Comparison of ENCODE assay signal across 8 cellular contexts in the genomic region with DNA sequence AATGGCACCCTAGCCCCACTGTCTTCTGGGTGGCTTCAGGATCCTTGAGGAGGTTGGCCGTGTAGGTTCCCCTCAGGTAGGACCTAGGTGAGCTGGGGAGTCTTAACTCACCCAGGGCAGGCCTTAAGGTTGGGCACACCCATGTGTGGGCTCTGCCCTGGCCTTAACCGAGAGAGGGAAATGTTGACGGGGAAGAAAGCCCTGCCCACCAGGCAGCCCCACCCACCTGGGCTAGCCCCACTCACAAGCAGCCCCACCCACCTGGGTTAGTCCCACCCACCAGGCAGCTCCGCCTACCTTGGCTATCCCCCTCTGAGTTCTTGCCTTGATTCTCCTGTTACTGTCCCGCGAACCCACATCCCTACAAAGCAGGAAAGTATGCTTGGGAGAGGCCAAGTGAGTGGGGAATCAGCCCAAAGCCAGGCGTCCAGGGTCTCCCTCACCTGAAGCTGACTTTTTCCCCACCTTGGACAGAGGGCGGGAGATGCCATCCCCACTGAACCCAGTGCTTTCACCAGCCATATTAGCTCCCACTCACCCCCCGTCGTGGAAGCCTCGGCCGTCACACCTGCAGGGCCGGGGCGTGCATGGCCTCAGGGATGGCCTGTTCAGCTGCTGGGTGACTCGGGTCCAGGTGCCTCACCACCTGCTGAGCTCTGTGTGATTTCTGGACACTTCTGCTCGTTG. TPM values are rescaled to one million over a fixed set of nuclear protein-coding genes. Genes with fewer than 3 reads are reported as not detected.
DNase-seq lines count a peak whose midpoint lies in the region; ATAC-seq and TF ChIP-seq lines count a peak whose summit lies in the region.

A gene (plus strand): TSS at position 337 of the 687 bp plus-strand sequence. CDS start 1,200 bp downstream, outside the sequence.

- TF ChIP-seq EP300 in stomach (IDR thresholded peaks at IDR 0.05), result no peak

- TF ChIP-seq CTCF in 22Rv1 (IDR thresholded peaks at IDR 0.05), result no peak
- no peak for TF ChIP-seq CTCF in stomach (IDR thresholded peaks at IDR 0.05)

- 0 out of 2 replicates have a peak within 1 kb of the TSS, but pooled peaks have one; percentile 23 for H3K27ac ChIP-seq in 22Rv1
- peak within 1 kb of the TSS; percentile 33 for H3K27ac ChIP-seq in epithelial cell of prostate
- H3K27ac ChIP-seq in stomach, result peak within 1 kb of the TSS in 3 of 5 donors; percentile 65 to 95 (median 92)

- no peaks in the 10 kb centered on the region for H3K36me3 ChIP-seq in stomach

- peaks cover 0 to 2% (median 0%) of the 10 kb centered on the region in 3 donors for H3K27me3 ChIP-seq in stomach

- H3K4me1 ChIP-seq in stomach, result peaks cover 33 to 72% (median 46%) of the 10 kb centered on the region in 4 donors

- intact Hi-C loops in stomach (cut with DNase I; ENCODE audit: low total_unique reads), result no loop called here

- ATAC-seq in HG03442 (IDR thresholded peaks at IDR 0.05; ENCODE audit: unreplicated experiment), result no peak
- no peak for ATAC-seq in HG02588 (IDR thresholded peaks at IDR 0.05; ENCODE audit: unreplicated experiment)

- DNase-seq in GM19238 (ENCODE audit: insufficient read length, low spot score) (peak; percentile 47), T-helper 2 cell (peak in 3 of 5 experiments; percentile 13 to 33 (median 26)), epithelial cell of prostate (ENCODE audit: low read depth, low spot score) (no peak), stomach (peak; percentile 67), HK-2 (ENCODE audit: unreplicated experiment) (no peak)

- WGBS in stomach, 5 donors, result 74 to 85% (median 82%) methylated on average over 12 to 16 of the region's 16 CpGs

- H3K9me3 ChIP-seq in stomach, result no peaks in the 10 kb centered on the region

- TF ChIP-seq POLR2A in stomach (IDR thresholded peaks at IDR 0.05), result no peak

- H3K4me3 ChIP-seq in stomach, result peak within 1 kb of the TSS in 1 of 4 donors; percentile 25

RNA-seq across cellular contexts. Expression of the gene that starts here (rescaled TPM):
- total RNA-seq in stomach, result 10 to 100 TPM in 1 of 5 donors, 1 to 10 TPM in 1, under 1 TPM in 1, not detected in 2; 0.92 to 11.7 (median 1.9) TPM
- polyA plus RNA-seq in stomach, result 10 to 100 TPM in 2 of 3 donors, 1 to 10 TPM in 1; 5.3 to 41.5 (median 16.4) TPM

Comparison
In these comparisons a context has a peak if more than half of its experiments do, and no peak if none do; other contexts are left out.
1. H3K27ac ChIP-seq: peak in every context shown above with its lines; median percentile 92 in stomach; 33 in epithelial cell of prostate; 23 in 22Rv1.
2. DNase-seq: peak in GM19238 (single experiment), T-helper 2 cell (3 of 5) and stomach (single experiment); none in epithelial cell of prostate (single experiment) and HK-2 (single experiment).